ENCODE assay signal across 9 cellular contexts in genomic region chr5:90709323-90710148, GRCh38.
DNase-seq lines count a peak whose midpoint lies in the region; ATAC-seq, FAIRE-seq and TF ChIP-seq lines count a peak whose summit lies in the region.
"Had no signal": no experiment of that assay in that cellular context is flagged by ENCODE, and none has a peak within 500 bp of the region (broad histone marks: within the 10 kb centered on the region; RNA-seq: fewer than 3 reads in every experiment).

No MANE protein-coding gene starts in this region.

- ATAC-seq in CD4-positive, alpha-beta T cell (ENCODE audit: poor library complexity), result no peak
- ATAC-seq in GM18511 (IDR thresholded peaks at IDR 0.05; ENCODE audit: unreplicated experiment) (peak; percentile 78), HG03159 (IDR thresholded peaks at IDR 0.05; ENCODE audit: unreplicated experiment) (peak; percentile 84), GM19452 (IDR thresholded peaks at IDR 0.05; ENCODE audit: unreplicated experiment) (no peak)

- no peaks in the 10 kb centered on the region for H3K36me3 Mint-ChIP-seq in CD4-positive, alpha-beta T cell (ENCODE audit: low read depth)
- H3K36me3 Mint-ChIP-seq: T-cell had no signal

- intact Hi-C loops in CD4-positive, alpha-beta T cell (cut with DNase I, micrococcal nuclease), result no loop called here
- intact Hi-C loops in posterior vena cava (cut with DNase I), result loop anchor here in 1 of 2 donors (10.0 kb wide), 1 partner anchor 1465 kb away; no protein-coding TSS in a partner anchor

- no peak overlapping the region for H3K27ac ChIP-seq in CD4-positive, alpha-beta T cell (ENCODE audit: low read depth, low read length)

- H3K27ac Mint-ChIP-seq in CD4-positive, alpha-beta T cell, result no peak overlapping the region
- H3K27ac Mint-ChIP-seq: T-cell had no signal

- no peak overlapping the region for H3K4me3 Mint-ChIP-seq in CD4-positive, alpha-beta T cell
- H3K4me3 Mint-ChIP-seq: T-cell had no signal

- POLR2A ChIA-PET in CD4-positive, alpha-beta T cell (lab: Charles Lee), result no interaction called here

- no peak for DNase-seq in CD4-positive, alpha-beta T cell
- peak; percentile 74 for DNase-seq in OCI-M1 (lab: John Stamatoyannopoulos, UW)
- peak; percentile 25 for DNase-seq in mucosa of gallbladder (ENCODE audit: low spot score)
- no peak for DNase-seq in posterior vena cava (ENCODE audit: low spot score)

- CTCF ChIA-PET in CD4-positive, alpha-beta T cell (lab: Charles Lee), result no interaction called here

- H3K27me3 Mint-ChIP-seq in CD4-positive, alpha-beta T cell, result peaks cover 14% of the 10 kb centered on the region

- no peaks in the 10 kb centered on the region for H3K27me3 ChIP-seq in CD4-positive, alpha-beta T cell (ENCODE audit: control insufficient read depth, insufficient read depth, low read length)

- peak; percentile 36 for TF ChIP-seq CTCF in CD4-positive, alpha-beta T cell (IDR thresholded peaks at IDR 0.05)

- peak; percentile 48 for FAIRE-seq in endometrium (lab: Jason Lieb, UNC)

- H3K4me1 Mint-ChIP-seq in CD4-positive, alpha-beta T cell (ENCODE audit: low read depth), result no peaks in the 10 kb centered on the region
- H3K4me1 Mint-ChIP-seq: T-cell had no signal

- H3K9me3 ChIP-seq in CD4-positive, alpha-beta T cell (ENCODE audit: control insufficient read depth, low read length), result no peaks in the 10 kb centered on the region

- no peaks in the 10 kb centered on the region for H3K9me3 Mint-ChIP-seq in CD4-positive, alpha-beta T cell
- H3K9me3 Mint-ChIP-seq: T-cell had no signal

Comparison
In these comparisons a context has a peak if more than half of its experiments do, and no peak if none do; other contexts are left out.
1. ATAC-seq: peak in GM18511 (single experiment) and HG03159 (single experiment); none in CD4-positive, alpha-beta T cell (single experiment) and GM19452 (single experiment).
2. DNase-seq: peak in OCI-M1 (single experiment) and mucosa of gallbladder (single experiment); none in CD4-positive, alpha-beta T cell (0 of 10) and posterior vena cava (single experiment).